8 cellular contexts compared by ENCODE assay signal in the genomic region with DNA sequence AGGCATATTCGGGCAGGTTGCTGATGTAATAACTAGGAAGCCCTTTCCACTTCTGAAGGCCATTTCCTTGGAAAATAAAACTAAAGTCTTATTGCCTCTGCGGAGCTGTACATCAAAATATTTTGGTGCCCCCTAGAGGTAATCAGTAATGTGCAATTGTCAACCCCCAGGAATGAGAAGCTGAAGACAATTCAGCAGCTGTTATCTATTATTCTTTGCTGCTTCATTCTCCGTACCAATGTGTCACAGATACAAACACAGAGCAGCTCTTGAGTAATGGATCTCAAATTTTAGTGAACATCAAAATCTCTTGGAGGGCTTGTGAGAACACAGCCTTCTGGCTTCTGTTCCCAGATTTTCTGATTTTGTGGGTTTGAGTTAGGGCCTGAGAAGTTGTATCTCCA. TPM values are rescaled to one million over a fixed set of nuclear protein-coding genes. Genes with fewer than 3 reads are reported as not detected.
DNase-seq lines count a peak whose midpoint lies in the region; ATAC-seq, FAIRE-seq and TF ChIP-seq lines count a peak whose summit lies in the region.

No MANE protein-coding gene starts in this region.

- intact Hi-C loops in posterior cingulate gyrus (cut with DNase I) = loop anchor here (2.0 kb wide), 2 partner anchors 1023 to 1559 kb away; no protein-coding TSS in a partner anchor

- no peak overlapping the region for H2AK5ac ChIP-seq in mesenchymal stem cell (ENCODE audit: low read length, severe bottlenecking)

- no peak for FAIRE-seq in bronchial epithelial cell (lab: Jason Lieb, UNC)

- no peak overlapping the region for H3K27ac ChIP-seq in mesenchymal stem cell (ENCODE audit: low read length, poor library complexity, severe bottlenecking)

- no peak overlapping the region for H3K4me3 ChIP-seq in BE2C (ENCODE audit: low read depth, low read length)
- no peak overlapping the region for H3K4me3 ChIP-seq in H7 (ENCODE audit: insufficient read depth, low read depth, low read length)
- no peak overlapping the region for H3K4me3 ChIP-seq in bronchial epithelial cell (ENCODE audit: low read depth, low read length)
- no peak overlapping the region for H3K4me3 ChIP-seq in mesenchymal stem cell (ENCODE audit: insufficient read depth in 1 of 2, low read depth in 1 of 2, low read length in 2 of 2)

- no peak overlapping the region for H3K4me2 ChIP-seq in mesenchymal stem cell (ENCODE audit: low read length, poor library complexity, severe bottlenecking)

- TF ChIP-seq CTCF in BE2C (IDR thresholded peaks at IDR 0.05; ENCODE audit: low read depth, low read length) = peak; percentile 80
- peak; percentile 60 for TF ChIP-seq CTCF in bronchial epithelial cell (IDR thresholded peaks at IDR 0.05; ENCODE audit: insufficient read depth, low read length, severe bottlenecking)

- no peaks in the 10 kb centered on the region for H3K4me1 ChIP-seq in BE2C
- H3K4me1 ChIP-seq in mesenchymal stem cell (ENCODE audit: control insufficient read depth, insufficient read depth, low read depth, low read length) = peaks cover 11% of the 10 kb centered on the region

- no peak for DNase-seq in BE2C
- DNase-seq in H7 = peak; percentile 29
- peak; percentile 32 for DNase-seq in NCI-H524 treated with DMSO at 0.1 percent for 48 hours (lab: John Stamatoyannopoulos, UW)
- DNase-seq in bronchial epithelial cell (ENCODE audit: low read depth) = peak; percentile 57
- DNase-seq in mesenchymal stem cell = peak; percentile 62
- no peak for DNase-seq in posterior cingulate gyrus

- H3K9ac ChIP-seq in mesenchymal stem cell (ENCODE audit: low read length) = peak overlapping the region; percentile 60

- H3K36me3 ChIP-seq in BE2C (no peaks in the 10 kb centered on the region), H7 (replicated peaks; ENCODE audit: control insufficient read depth, insufficient read depth, low read length) (no peaks in the 10 kb centered on the region), bronchial epithelial cell (ENCODE audit: control insufficient read depth, insufficient read depth, low read length) (no peaks in the 10 kb centered on the region), mesenchymal stem cell (ENCODE audit: control insufficient read depth in 1 of 2, insufficient read depth in 2 of 2, low read depth in 1 of 2, low read length in 2 of 2) (no peaks in the 10 kb centered on the region)

- no peak overlapping the region for H4K8ac ChIP-seq in mesenchymal stem cell (ENCODE audit: low read length)

- H4K91ac ChIP-seq in mesenchymal stem cell (ENCODE audit: low read length) = no peak overlapping the region

- no peak overlapping the region for H2AFZ ChIP-seq in mesenchymal stem cell (ENCODE audit: low read depth, low read length)

- H2BK12ac ChIP-seq in mesenchymal stem cell (ENCODE audit: low read length in 2 of 2) = peak overlapping the region in 1 of 2 experiments; percentile 61

- no peak overlapping the region for H2BK15ac ChIP-seq in mesenchymal stem cell (ENCODE audit: low read depth, poor library complexity, severe bottlenecking)

- ATAC-seq in GM21515 (IDR thresholded peaks at IDR 0.05; ENCODE audit: unreplicated experiment) (no peak), HG02759 (IDR thresholded peaks at IDR 0.05; ENCODE audit: unreplicated experiment) (no peak)

- no peak overlapping the region for H3K4ac ChIP-seq in mesenchymal stem cell (ENCODE audit: low read depth in 1 of 2, low read length in 2 of 2)

- no peak overlapping the region for H2BK5ac ChIP-seq in mesenchymal stem cell (ENCODE audit: low read depth, low read length, poor library complexity, severe bottlenecking)

- H3K9me3 ChIP-seq in BE2C (no peaks in the 10 kb centered on the region), mesenchymal stem cell (ENCODE audit: control insufficient read depth, low read length) (peaks cover 4% of the 10 kb centered on the region)

- no peak overlapping the region for H2BK120ac ChIP-seq in mesenchymal stem cell (ENCODE audit: low read depth, low read length)

- peaks cover 33% of the 10 kb centered on the region for H3K27me3 ChIP-seq in BE2C
- H3K27me3 ChIP-seq in H7 (ENCODE audit: control insufficient read depth, insufficient read depth, low read length) = peaks cover 27% of the 10 kb centered on the region
- peaks cover 6% of the 10 kb centered on the region for H3K27me3 ChIP-seq in bronchial epithelial cell (ENCODE audit: control insufficient read depth, insufficient read depth, low read length)
- H3K27me3 ChIP-seq in mesenchymal stem cell (ENCODE audit: control insufficient read depth in 1 of 2, insufficient read depth in 1 of 2, low read length in 2 of 2) = peaks cover 0 to under 1% of the 10 kb centered on the region in 2 experiments

- H3K14ac ChIP-seq in mesenchymal stem cell (ENCODE audit: low read length in 2 of 2) = no peak overlapping the region

- no peaks in the 10 kb centered on the region for H3K79me1 ChIP-seq in mesenchymal stem cell (replicated peaks; ENCODE audit: low read length, poor library complexity, severe bottlenecking)

- no peak overlapping the region for H3K18ac ChIP-seq in mesenchymal stem cell (ENCODE audit: low read depth in 1 of 2, low read length in 2 of 2)

- WGBS in mesenchymal stem cell = 27% methylated on average over 2 of the region's 3 CpGs

- no peak overlapping the region for H3K23ac ChIP-seq in mesenchymal stem cell (ENCODE audit: low read length in 2 of 2)

RNA-seq across cellular contexts. Expression of a gene that starts 3.5 kb away (rescaled TPM):
- polyA plus RNA-seq in BE2C (2012; ENCODE audit: insufficient read depth, insufficient read length, low read depth) = 1.2 TPM
- total RNA-seq in H7 (2014; rRNA removed; shearing (Covaris generic)) = 1.7 and 2.0 TPM in 2 replicates
- 0.79 and 1.9 TPM in 2 replicates for total RNA-seq in bronchial epithelial cell
- 19.2 TPM for polyA plus RNA-seq in mesenchymal stem cell (2013, experiment 1 of 2)
- 18.7 TPM for polyA plus RNA-seq in mesenchymal stem cell (2013, experiment 2 of 2)

Comparison
In these comparisons a context has a peak if more than half of its experiments do, and no peak if none do; other contexts are left out.
1. DNase-seq: peak in H7 (single experiment), NCI-H524 treated with DMSO at 0.1 percent for 48 hours (single experiment), bronchial epithelial cell (single experiment) and mesenchymal stem cell (single experiment); none in BE2C (single experiment) and posterior cingulate gyrus (0 of 10).